Comparison of ENCODE assay signal across 11 cellular contexts in the genomic region with DNA sequence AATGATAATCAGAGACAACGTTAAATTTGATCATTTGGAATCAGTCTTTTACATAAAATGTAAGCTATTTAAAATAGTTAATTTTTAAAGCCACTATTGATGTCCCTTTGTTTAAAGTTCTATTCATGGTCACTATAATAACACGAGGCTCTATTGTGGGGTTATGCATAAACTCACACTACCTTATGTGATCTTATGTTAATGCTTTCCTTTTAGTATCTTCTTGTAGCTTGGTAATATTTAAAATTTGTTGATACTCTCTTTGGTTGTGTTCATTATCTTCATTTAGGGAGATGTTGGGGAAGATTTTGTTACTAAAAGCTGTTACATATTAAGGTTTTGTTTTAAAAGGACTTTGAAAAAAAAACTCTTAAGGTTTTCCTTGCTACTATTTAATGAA. TPM values are rescaled to one million over a fixed set of nuclear protein-coding genes. Genes with fewer than 3 reads are reported as not detected.
A peak's percentile ranks its signal among the peaks of the same experiment; 100 is the strongest.
DNase-seq lines count a peak whose midpoint lies in the region; ATAC-seq and TF ChIP-seq lines count a peak whose summit lies in the region.
"Had no signal": no experiment of that assay in that cellular context is flagged by ENCODE, and none has a peak within 500 bp of the region (broad histone marks: within the 10 kb centered on the region; RNA-seq: fewer than 3 reads in every experiment).

No MANE protein-coding gene starts in this region.

- WGBS in transverse colon (ENCODE audit: low coverage in 1 of 2), 2 donors: 46 to 50% methylated on average over 2 of the region's 2 CpGs

- H3K4me1 ChIP-seq in lower lobe of right lung (peaks cover 52% of the 10 kb centered on the region), transverse colon (peaks cover 11 to 85% (median 34%) of the 10 kb centered on the region in 4 donors)

- POLR2A ChIA-PET in activated CD4-positive, alpha-beta memory T cell treated with anti-CD3 and anti-CD28 coated beads, Interleukin-2, amount 10 ng/mL, durations not matched to agents 7 days and 5 days (lab: Charles Lee): interaction anchor here (1.2 to 4.2 kb wide), 8 partner anchors 63 to 355 kb away, joined by 4 to 26 read pairs (median 5); a partner anchor contains a TSS

- intact Hi-C loops in lower lobe of right lung (cut with DNase I) (no loop called here), transverse colon (cut with DNase I; ENCODE audit: low total_unique reads) (no loop called here)

- H3K4me3 Mint-ChIP-seq in activated naive CD8-positive, alpha-beta T cell: no peak overlapping the region
- no peak overlapping the region for H3K4me3 Mint-ChIP-seq in activated naive CD8-positive, alpha-beta T cell treated with anti-CD3 and anti-CD28 coated beads for 36 hours
- peak overlapping the region; percentile 72 for H3K4me3 Mint-ChIP-seq in activated CD4-positive, alpha-beta memory T cell treated with anti-CD3 and anti-CD28 coated beads, Interleukin-2, amount 10 ng/mL, durations not matched to agents 7 days and 5 days

- TF ChIP-seq CTCF in lower lobe of right lung (IDR thresholded peaks at IDR 0.05) (no peak), transverse colon (IDR thresholded peaks at IDR 0.05) (no peak)

- DNase-seq in activated naive CD8-positive, alpha-beta T cell treated with anti-CD3 and anti-CD28 coated beads for 36 hours: no peak
- no peak for DNase-seq in activated CD4-positive, alpha-beta memory T cell treated with anti-CD3 and anti-CD28 coated beads, Interleukin-2, amount 10 ng/mL, durations not matched to agents 7 days and 5 days
- no peak for DNase-seq in lower lobe of right lung
- no peak for DNase-seq in transverse colon
- no peak for DNase-seq in COLO668 (lab: John Stamatoyannopoulos, UW; ENCODE audit: unreplicated experiment)
- no peak for DNase-seq in NCI-H774 (lab: John Stamatoyannopoulos, UW)
- DNase-seq in DMS114 treated with DMSO at 0.1 percent for 48 hours (lab: John Stamatoyannopoulos, UW; ENCODE audit: unreplicated experiment): no peak
- DNase-seq: activated CD8-positive, alpha-beta memory T cell treated with anti-CD3 and anti-CD28 coated beads, Interleukin-2, amount 50 U/mL, for 4 hours; foreskin melanocyte; right lobe of liver had no signal

- no peaks in the 10 kb centered on the region for H3K27me3 Mint-ChIP-seq in activated naive CD8-positive, alpha-beta T cell
- no peaks in the 10 kb centered on the region for H3K27me3 Mint-ChIP-seq in activated naive CD8-positive, alpha-beta T cell treated with anti-CD3 and anti-CD28 coated beads for 36 hours
- H3K27me3 Mint-ChIP-seq in activated CD4-positive, alpha-beta memory T cell treated with anti-CD3 and anti-CD28 coated beads, Interleukin-2, amount 10 ng/mL, durations not matched to agents 7 days and 5 days: no peaks in the 10 kb centered on the region

- TF ChIP-seq EP300 in transverse colon (IDR thresholded peaks at IDR 0.05; ENCODE audit: low read depth): no peak

- H3K27ac ChIP-seq in lower lobe of right lung (peak overlapping the region; percentile 39), transverse colon (peak overlapping the region; percentile 67 to 77 (median 70))
- H3K27ac ChIP-seq: right lobe of liver had no signal

- peaks cover 59% of the 10 kb centered on the region for H3K4me1 Mint-ChIP-seq in activated naive CD8-positive, alpha-beta T cell (ENCODE audit: low read depth)
- H3K4me1 Mint-ChIP-seq in activated naive CD8-positive, alpha-beta T cell treated with anti-CD3 and anti-CD28 coated beads for 36 hours: peaks cover 43% of the 10 kb centered on the region
- H3K4me1 Mint-ChIP-seq in activated CD4-positive, alpha-beta memory T cell treated with anti-CD3 and anti-CD28 coated beads, Interleukin-2, amount 10 ng/mL, durations not matched to agents 7 days and 5 days: peaks cover 31% of the 10 kb centered on the region

- CTCF ChIA-PET in activated CD4-positive, alpha-beta memory T cell treated with anti-CD3 and anti-CD28 coated beads, Interleukin-2, amount 10 ng/mL, durations not matched to agents 7 days and 5 days (lab: Charles Lee): interaction anchor here (0.6 to 2.2 kb wide), 3 partner anchors 62 to 1109 kb away, joined by 3 to 4 read pairs (median 3); no protein-coding TSS in a partner anchor

- TF ChIP-seq POLR2A in transverse colon (IDR thresholded peaks at IDR 0.05): no peak

- H3K36me3 ChIP-seq in lower lobe of right lung (no peaks in the 10 kb centered on the region), transverse colon (no peaks in the 10 kb centered on the region)
- H3K36me3 ChIP-seq: right lobe of liver had no signal

- no peaks in the 10 kb centered on the region for H3K9me3 ChIP-seq in lower lobe of right lung
- no peaks in the 10 kb centered on the region for H3K9me3 ChIP-seq in transverse colon
- H3K9me3 ChIP-seq: right lobe of liver had no signal

- H3K27me3 ChIP-seq in lower lobe of right lung (ENCODE audit: low read depth) (no peaks in the 10 kb centered on the region), transverse colon (no peaks in the 10 kb centered on the region)
- H3K27me3 ChIP-seq: right lobe of liver had no signal

- no peak for ATAC-seq in lower lobe of right lung

- H3K4me3 ChIP-seq in lower lobe of right lung (peak overlapping the region; percentile 47), transverse colon (peak overlapping the region in 1 of 4 donors; percentile 43)

- H3K27ac Mint-ChIP-seq in activated naive CD8-positive, alpha-beta T cell: peak overlapping the region; percentile 7
- H3K27ac Mint-ChIP-seq in activated naive CD8-positive, alpha-beta T cell treated with anti-CD3 and anti-CD28 coated beads for 36 hours: no peak overlapping the region
- H3K27ac Mint-ChIP-seq in activated CD4-positive, alpha-beta memory T cell treated with anti-CD3 and anti-CD28 coated beads, Interleukin-2, amount 10 ng/mL, durations not matched to agents 7 days and 5 days: peak overlapping the region; percentile 48

- no peaks in the 10 kb centered on the region for H3K9me3 Mint-ChIP-seq in activated naive CD8-positive, alpha-beta T cell (ENCODE audit: low read depth)
- no peaks in the 10 kb centered on the region for H3K9me3 Mint-ChIP-seq in activated naive CD8-positive, alpha-beta T cell treated with anti-CD3 and anti-CD28 coated beads for 36 hours
- H3K9me3 Mint-ChIP-seq in activated CD4-positive, alpha-beta memory T cell treated with anti-CD3 and anti-CD28 coated beads, Interleukin-2, amount 10 ng/mL, durations not matched to agents 7 days and 5 days: no peaks in the 10 kb centered on the region

- in situ Hi-C loops in transverse colon (cut with MboI; ENCODE audit: low pct_ligation_motif_present in 1 of 4, low pct_unique_long_range_greater_than_20kb in 1 of 4, low sequenced_read_pairs in 3 of 4): loop anchor here in 2 of 4 donors (25.0 kb wide), 1 partner anchor 1102 kb away; no protein-coding TSS in a partner anchor

- H3K36me3 Mint-ChIP-seq in activated naive CD8-positive, alpha-beta T cell: no peaks in the 10 kb centered on the region
- H3K36me3 Mint-ChIP-seq in activated naive CD8-positive, alpha-beta T cell treated with anti-CD3 and anti-CD28 coated beads for 36 hours: peaks cover 3% of the 10 kb centered on the region
- H3K36me3 Mint-ChIP-seq in activated CD4-positive, alpha-beta memory T cell treated with anti-CD3 and anti-CD28 coated beads, Interleukin-2, amount 10 ng/mL, durations not matched to agents 7 days and 5 days (ENCODE audit: low read depth): peaks cover 10% of the 10 kb centered on the region

RNA-seq across cellular contexts. Expression of a gene that starts 1.2 kb away (rescaled TPM):
- total RNA-seq in activated naive CD8-positive, alpha-beta T cell treated with anti-CD3 and anti-CD28 coated beads for 36 hours: not detected
- 1 to 10 TPM; 4.1 to 4.3 TPM for total RNA-seq in activated CD4-positive, alpha-beta memory T cell treated with anti-CD3 and anti-CD28 coated beads, Interleukin-2, amount 10 ng/mL, durations not matched to agents 7 days and 5 days
- total RNA-seq in lower lobe of right lung (3.8 TPM), transverse colon (under 1 TPM in 3 of 4 donors, not detected in 1; 0.20 to 0.82 (median 0.64) TPM)
